Comparison of ENCODE assay signal across 9 cellular contexts in the genomic region with DNA sequence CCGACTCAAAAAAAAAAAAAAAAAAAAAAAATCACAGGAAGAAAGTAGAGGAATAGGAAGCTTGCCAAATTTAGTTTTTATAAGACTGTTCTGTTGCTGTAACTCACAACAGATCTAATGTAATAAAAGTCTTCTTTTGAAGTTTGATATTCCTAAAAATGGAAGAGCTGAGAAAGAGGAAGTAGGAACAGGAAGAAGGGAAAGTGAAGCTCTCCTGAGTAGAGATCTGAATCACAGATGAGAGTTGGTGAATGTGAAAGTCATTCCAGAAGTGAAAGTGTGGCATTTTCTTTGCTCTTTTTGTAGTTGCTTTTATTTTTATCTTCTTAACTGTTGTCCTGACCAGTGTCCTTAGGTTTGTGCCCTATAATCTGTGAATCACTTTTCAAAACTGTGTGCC. TPM values are rescaled to one million over a fixed set of nuclear protein-coding genes. Genes with fewer than 3 reads are reported as not detected.
DNase-seq lines count a peak whose midpoint lies in the region; ATAC-seq and TF ChIP-seq lines count a peak whose summit lies in the region.
"Had no signal": no experiment of that assay in that cellular context is flagged by ENCODE, and none has a peak within 500 bp of the region (broad histone marks: within the 10 kb centered on the region; RNA-seq: fewer than 3 reads in every experiment).

No MANE protein-coding gene starts in this region.

- H3K36me3 ChIP-seq in DOHH2 (ENCODE audit: control insufficient read depth, low read length) = peaks cover 37% of the 10 kb centered on the region
- H3K36me3 ChIP-seq in upper lobe of right lung = peaks cover 5% of the 10 kb centered on the region

- H3K79me2 ChIP-seq in DOHH2 (ENCODE audit: control insufficient read depth, low read length) = peaks cover 97% of the 10 kb centered on the region

- POLR2A ChIA-PET in activated B cell treated with CpG ODN at 0.5 μM for 24 hours (lab: Charles Lee) = interaction anchor here (0.5 to 1.4 kb wide), 12 partner anchors 12 to 715 kb away, joined by 3 to 16 read pairs (median 4); a partner anchor contains a TSS

- peak overlapping the region; percentile 98 for H3K4me2 ChIP-seq in DOHH2 (ENCODE audit: low read length)

- intact Hi-C loops in activated B cell treated with CpG ODN at 0.5 μM for 24 hours (cut with micrococcal nuclease) = loop anchor here (5.0 kb wide), 5 partner anchors 69 to 561 kb away; a partner anchor contains a TSS
- intact Hi-C loops in upper lobe of right lung (cut with DNase I) = no loop called here

- ATAC-seq in activated B cell treated with CpG ODN at 0.5 μM for 24 hours (ENCODE audit: low read depth) = no peak
- no peak for ATAC-seq in naive B cell (ENCODE audit: low read depth in 2 of 2)
- ATAC-seq in GM18498 (IDR thresholded peaks at IDR 0.05; ENCODE audit: unreplicated experiment) = no peak
- no peak for ATAC-seq in activated CD4-positive, CD25-positive, alpha-beta regulatory T cell treated with anti-CD3 and anti-CD28 coated beads, Interleukin-2, amount 50 U/mL, for 24 hours
- no peak for ATAC-seq in upper lobe of right lung

- H3K9me2 ChIP-seq in DOHH2 (replicated peaks; ENCODE audit: control insufficient read depth, low read length) = no peaks in the 10 kb centered on the region

- H3K27me3 Mint-ChIP-seq in activated B cell treated with CpG ODN at 0.5 μM for 24 hours (no peaks in the 10 kb centered on the region), naive B cell (no peaks in the 10 kb centered on the region)

- peaks cover 28% of the 10 kb centered on the region for H3K4me1 ChIP-seq in DOHH2 (ENCODE audit: control insufficient read depth, low read length)
- peaks cover 50% of the 10 kb centered on the region for H3K4me1 ChIP-seq in upper lobe of right lung

- CTCF ChIA-PET in activated B cell treated with CpG ODN at 0.5 μM for 24 hours (lab: Charles Lee) = interaction anchor here (0.6 to 1.6 kb wide), 2 partner anchors 13 to 87 kb away, joined by 3 to 5 read pairs; no protein-coding TSS in a partner anchor

- peak overlapping the region; percentile 64 for H3K27ac Mint-ChIP-seq in activated B cell treated with CpG ODN at 0.5 μM for 24 hours
- H3K27ac Mint-ChIP-seq in naive B cell = peak overlapping the region in 5 of 6 donors; percentile 38 to 84 (median 66)

- H3K27me3 ChIP-seq in DOHH2 (ENCODE audit: control insufficient read depth, low read length) (no peaks in the 10 kb centered on the region), upper lobe of right lung (no peaks in the 10 kb centered on the region)

- in situ Hi-C loops in KBM-7 (cut with MboI; ENCODE audit: low pct_unique_long_range_greater_than_20kb, low sequenced_read_pairs) = no loop called here

- peak overlapping the region; percentile 98 for H3K4me3 ChIP-seq in DOHH2 (ENCODE audit: low read length)
- H3K4me3 ChIP-seq in upper lobe of right lung = no peak overlapping the region

- H3K4me3 Mint-ChIP-seq in activated B cell treated with CpG ODN at 0.5 μM for 24 hours = peak overlapping the region; percentile 100
- peak overlapping the region in 5 of 8 donors; percentile 23 to 91 (median 52) for H3K4me3 Mint-ChIP-seq in naive B cell

- peaks cover 29% of the 10 kb centered on the region for H3K36me3 Mint-ChIP-seq in activated B cell treated with CpG ODN at 0.5 μM for 24 hours (ENCODE audit: low read depth)
- H3K36me3 Mint-ChIP-seq in naive B cell = no peaks in the 10 kb centered on the region

- no peaks in the 10 kb centered on the region for H3K9me3 Mint-ChIP-seq in activated B cell treated with CpG ODN at 0.5 μM for 24 hours
- no peaks in the 10 kb centered on the region for H3K9me3 Mint-ChIP-seq in naive B cell

- H4K20me1 ChIP-seq in DOHH2 (ENCODE audit: control insufficient read depth, insufficient read depth, low read depth, low read length) = no peaks in the 10 kb centered on the region

- H3K27ac ChIP-seq in DOHH2 (ENCODE audit: low read depth, low read length) (peak overlapping the region; percentile 62), upper lobe of right lung (no peak overlapping the region)

- no peaks in the 10 kb centered on the region for H3F3A ChIP-seq in DOHH2 (ENCODE audit: control insufficient read depth, insufficient read depth)

- H3K9me3 ChIP-seq in DOHH2 (ENCODE audit: control insufficient read depth, insufficient read depth, low read length) = no peaks in the 10 kb centered on the region
- no peaks in the 10 kb centered on the region for H3K9me3 ChIP-seq in upper lobe of right lung

- TF ChIP-seq CTCF in DOHH2 (IDR thresholded peaks at IDR 0.05; ENCODE audit: low read depth, low read length, poor library complexity, severe bottlenecking) = no peak
- no peak for TF ChIP-seq CTCF in activated B cell treated with CpG ODN at 0.5 μM for 24 hours (IDR thresholded peaks at IDR 0.05)
- TF ChIP-seq CTCF in upper lobe of right lung (IDR thresholded peaks at IDR 0.05) = no peak

- peak; percentile 69 for DNase-seq in KBM-7
- DNase-seq in activated B cell treated with CpG ODN at 0.5 μM for 24 hours = no peak
- no peak for DNase-seq in naive B cell
- DNase-seq in retina = no peak
- DNase-seq in upper lobe of right lung = no peak
- DNase-seq: NCI-H2227 treated with DMSO at 0.1 percent for 48 hours had no signal

- H3K4me1 Mint-ChIP-seq in activated B cell treated with CpG ODN at 0.5 μM for 24 hours = peaks cover 58% of the 10 kb centered on the region
- peaks cover 29 to 67% (median 56%) of the 10 kb centered on the region in 3 donors for H3K4me1 Mint-ChIP-seq in naive B cell

RNA-seq across cellular contexts. Expression of a gene that starts 2.1 kb away (rescaled TPM):
- total RNA-seq in activated B cell treated with CpG ODN at 0.5 μM for 24 hours (154 and 164 TPM in 2 replicates), upper lobe of right lung (107 TPM)
- polyA plus RNA-seq in naive B cell (ENCODE audit: low read depth in 6 of 6) = 10 to 100 TPM; 29.2 to 98.6 (median 55.5) TPM

RNA-seq across cellular contexts. Expression of a gene that starts 11.8 kb away (rescaled TPM):
- total RNA-seq in activated B cell treated with CpG ODN at 0.5 μM for 24 hours = 12.9 and 15.6 TPM in 2 replicates
- 10 to 100 TPM in 4 of 6 donors, 1 to 10 TPM in 2; 3.1 to 15.5 (median 11.1) TPM for polyA plus RNA-seq in naive B cell (ENCODE audit: low read depth in 6 of 6)
- total RNA-seq in upper lobe of right lung = 21.8 TPM
